ENCODE assay signal across 16 cellular contexts in genomic region chr10:80273523-80274170, GRCh38. TPM values are rescaled to one million over a fixed set of nuclear protein-coding genes. Genes with fewer than 3 reads are reported as not detected.
DNase-seq lines count a peak whose midpoint lies in the region; ATAC-seq and TF ChIP-seq lines count a peak whose summit lies in the region.
"Had no signal": no experiment of that assay in that cellular context is flagged by ENCODE, and none has a peak within 500 bp of the region (broad histone marks: within the 10 kb centered on the region; RNA-seq: fewer than 3 reads in every experiment).

No MANE protein-coding gene starts in this region.

- TF ChIP-seq POLR2A in right lobe of liver (IDR thresholded peaks at IDR 0.05) (no peak), stomach (IDR thresholded peaks at IDR 0.05) (no peak)

- TF ChIP-seq EP300 in stomach (IDR thresholded peaks at IDR 0.05): no peak

- no peaks in the 10 kb centered on the region for H3K79me2 ChIP-seq in hepatocyte

- DNase-seq in Caco-2 (no peak), hepatocyte (ENCODE audit: low spot score) (peak; percentile 2), right lobe of liver (peak in 2 of 3 donors; percentile 26 to 50), stomach (peak; percentile 20), GOT3 (lab: John Stamatoyannopoulos, UW) (no peak), iPS-NIHi7 (ENCODE audit: extremely low spot score) (no peak)
- DNase-seq in activated CD4-positive, alpha-beta memory T cell treated with anti-CD3 and anti-CD28 coated beads for 36 hours: no peak
- DNase-seq: BE2C, COR-L47, DND-41, GF-D8, HCEC 1CT, HFFc6 had no signal

- BruUV-seq in Caco-2 (replicated peaks; lab: Mats Ljungman, UMichigan): no TSS peak

- H3K36me3 ChIP-seq in Caco-2 (ENCODE audit: control insufficient read depth, insufficient read depth, low read length) (no peaks in the 10 kb centered on the region), hepatocyte (replicated peaks; ENCODE audit: insufficient read depth, low read depth) (no peaks in the 10 kb centered on the region), right lobe of liver (peaks cover 0 to 75% (median 41%) of the 10 kb centered on the region in 4 donors), stomach (no peaks in the 10 kb centered on the region)
- H3K36me3 ChIP-seq: BE2C had no signal

- H3K9me3 Mint-ChIP-seq in Caco-2 (ENCODE audit: unreplicated experiment): peaks cover 3% of the 10 kb centered on the region
- no peaks in the 10 kb centered on the region for H3K9me3 Mint-ChIP-seq in activated CD4-positive, alpha-beta memory T cell treated with anti-CD3 and anti-CD28 coated beads for 36 hours
- H3K9me3 Mint-ChIP-seq: CD8-positive, alpha-beta T cell; HFFc6 had no signal

- H3K27me3 ChIP-seq in Caco-2 (replicated peaks; ENCODE audit: control insufficient read depth, insufficient read depth, low read length): no peaks in the 10 kb centered on the region
- H3K27me3 ChIP-seq in hepatocyte: no peaks in the 10 kb centered on the region
- H3K27me3 ChIP-seq in right lobe of liver: no peaks in the 10 kb centered on the region
- no peaks in the 10 kb centered on the region for H3K27me3 ChIP-seq in stomach
- H3K27me3 ChIP-seq: BE2C had no signal

- H3K4me1 ChIP-seq in Caco-2: peaks cover 18% of the 10 kb centered on the region
- peaks cover 15% of the 10 kb centered on the region for H3K4me1 ChIP-seq in hepatocyte (ENCODE audit: insufficient read depth)
- peaks cover 0 to 66% (median 19%) of the 10 kb centered on the region in 4 donors for H3K4me1 ChIP-seq in right lobe of liver
- H3K4me1 ChIP-seq in stomach: no peaks in the 10 kb centered on the region
- H3K4me1 ChIP-seq: BE2C had no signal

- WGBS in hepatocyte (ENCODE audit: low lambda C conversion rate, missing lambda C conversion rate): 90% methylated on average over 14 of the region's 14 CpGs
- 62% methylated on average over 10 of the region's 14 CpGs for WGBS in right lobe of liver (ENCODE audit: insufficient coverage, low coverage, low lambda C conversion rate, missing lambda C conversion rate)
- 85 to 92% (median 91%) methylated on average over 14 of the region's 14 CpGs for WGBS in stomach, 5 donors

- no peaks in the 10 kb centered on the region for H4K20me1 ChIP-seq in hepatocyte (ENCODE audit: insufficient read depth, poor library complexity, severe bottlenecking)

- H3K27ac Mint-ChIP-seq in Caco-2 (ENCODE audit: unreplicated experiment): peak overlapping the region; percentile 45
- no peak overlapping the region for H3K27ac Mint-ChIP-seq in activated CD4-positive, alpha-beta memory T cell treated with anti-CD3 and anti-CD28 coated beads for 36 hours
- H3K27ac Mint-ChIP-seq: CD8-positive, alpha-beta T cell had no signal

- no peak for TF ChIP-seq CTCF in Caco-2 (IDR thresholded peaks at IDR 0.05; ENCODE audit: insufficient read depth in 1 of 2, low read depth in 1 of 2, low read length in 1 of 2, severe bottlenecking in 1 of 2, unreplicated experiment in 1 of 2)
- no peak for TF ChIP-seq CTCF in hepatocyte (IDR thresholded peaks at IDR 0.05; ENCODE audit: poor library complexity)
- TF ChIP-seq CTCF in right lobe of liver (IDR thresholded peaks at IDR 0.05): no peak
- no peak for TF ChIP-seq CTCF in stomach (IDR thresholded peaks at IDR 0.05)

- POLR2A ChIA-PET in Caco-2 (lab: Charles Lee): no interaction called here
- POLR2A ChIA-PET in activated CD4-positive, alpha-beta memory T cell treated with anti-CD3 and anti-CD28 coated beads for 36 hours (lab: Charles Lee): no interaction called here

- H3K4me2 ChIP-seq in hepatocyte: no peak overlapping the region

- intact Hi-C loops in Caco-2 (cut with micrococcal nuclease; ENCODE audit: unreplicated experiment): loop anchor here (2.0 kb wide), 1 partner anchor 17 kb away; no protein-coding TSS in a partner anchor
- intact Hi-C loops in right lobe of liver (cut with DNase I): no loop called here
- intact Hi-C loops in stomach (cut with DNase I; ENCODE audit: low total_unique reads): no loop called here
- intact Hi-C loops in activated CD4-positive, alpha-beta memory T cell treated with anti-CD3 and anti-CD28 coated beads for 36 hours (cut with micrococcal nuclease): no loop called here

- no peaks in the 10 kb centered on the region for H3K36me3 Mint-ChIP-seq in Caco-2 (ENCODE audit: insufficient read depth, unreplicated experiment)
- no peaks in the 10 kb centered on the region for H3K36me3 Mint-ChIP-seq in activated CD4-positive, alpha-beta memory T cell treated with anti-CD3 and anti-CD28 coated beads for 36 hours
- H3K36me3 Mint-ChIP-seq: CD14-positive monocyte; CD8-positive, alpha-beta T cell had no signal

- H3K4me3 Mint-ChIP-seq in Caco-2 (ENCODE audit: unreplicated experiment): no peak overlapping the region
- no peak overlapping the region for H3K4me3 Mint-ChIP-seq in activated CD4-positive, alpha-beta memory T cell treated with anti-CD3 and anti-CD28 coated beads for 36 hours
- H3K4me3 Mint-ChIP-seq: CD14-positive monocyte; CD8-positive, alpha-beta T cell; HFFc6 had no signal

- no peaks in the 10 kb centered on the region for H3K27me3 Mint-ChIP-seq in Caco-2 (ENCODE audit: insufficient read depth, unreplicated experiment)
- no peaks in the 10 kb centered on the region for H3K27me3 Mint-ChIP-seq in activated CD4-positive, alpha-beta memory T cell treated with anti-CD3 and anti-CD28 coated beads for 36 hours

- H3K9me3 ChIP-seq in Caco-2: no peaks in the 10 kb centered on the region
- no peaks in the 10 kb centered on the region for H3K9me3 ChIP-seq in hepatocyte (ENCODE audit: low read depth)
- H3K9me3 ChIP-seq in right lobe of liver: no peaks in the 10 kb centered on the region
- H3K9me3 ChIP-seq in stomach: no peaks in the 10 kb centered on the region
- H3K9me3 ChIP-seq: BE2C had no signal

- H3K9me2 ChIP-seq in hepatocyte (replicated peaks; ENCODE audit: insufficient read depth): no peaks in the 10 kb centered on the region

- ATAC-seq in right lobe of liver: peak; percentile 1 to 8 (median 4)
- ATAC-seq: CD8-positive, alpha-beta T cell had no signal

- no peaks in the 10 kb centered on the region for H3K4me1 Mint-ChIP-seq in Caco-2 (ENCODE audit: low read depth, unreplicated experiment)
- no peaks in the 10 kb centered on the region for H3K4me1 Mint-ChIP-seq in activated CD4-positive, alpha-beta memory T cell treated with anti-CD3 and anti-CD28 coated beads for 36 hours (ENCODE audit: low read depth)

- H3K4me3 ChIP-seq in Caco-2 (ENCODE audit: low read depth, low read length) (no peak overlapping the region), hepatocyte (no peak overlapping the region), right lobe of liver (no peak overlapping the region), stomach (no peak overlapping the region)

- H2AFZ ChIP-seq in hepatocyte: no peak overlapping the region

- CTCF ChIA-PET in Caco-2 (lab: Charles Lee): interaction anchor here (0.8 to 1.8 kb wide), 2 partner anchors 13 to 17 kb away, joined by 3 to 6 read pairs; no protein-coding TSS in a partner anchor
- CTCF ChIA-PET in activated CD4-positive, alpha-beta memory T cell treated with anti-CD3 and anti-CD28 coated beads for 36 hours (lab: Charles Lee): interaction anchor here (1.9 kb wide), 1 partner anchor 13 kb away, joined by 7 read pairs; no protein-coding TSS in a partner anchor

- peak overlapping the region; percentile 33 for H3K27ac ChIP-seq in hepatocyte
- H3K27ac ChIP-seq in right lobe of liver: peak overlapping the region in 2 of 3 donors; percentile 37 to 73
- H3K27ac ChIP-seq in stomach: no peak overlapping the region

RNA-seq across cellular contexts. Expression of gene MAT1A, which starts 15.8 kb away (rescaled TPM):
- 3.2 and 3.4 TPM in 2 replicates for total RNA-seq in Caco-2 (2022)
- total RNA-seq in hepatocyte: 50.0 and 62.1 TPM in 2 replicates
- 20.1 and 38.3 TPM in 2 replicates for polyA plus RNA-seq in hepatocyte
- total RNA-seq in right lobe of liver: 1,000 to 10,000 TPM in 2 of 6 experiments, 100 to 1,000 TPM in 4; 430 to 1,200 (median 741) TPM
- total RNA-seq in stomach: not detected
- 1 to 10 TPM in 1 of 3 donors, under 1 TPM in 2; 0.23 to 1.1 (median 0.31) TPM for polyA plus RNA-seq in stomach
- total RNA-seq in activated CD4-positive, alpha-beta memory T cell treated with anti-CD3 and anti-CD28 coated beads for 36 hours: not detected
- total RNA-seq: CD8-positive, alpha-beta T cell; HFFc6 had no signal
- polyA plus RNA-seq: AG04450, CD14-positive monocyte had no signal

Comparison
In these comparisons a context has a peak if more than half of its experiments do, and no peak if none do; other contexts are left out.
1. DNase-seq: peak in hepatocyte (single experiment), right lobe of liver (2 of 3) and stomach (single experiment); none in Caco-2 (0 of 2), activated CD4-positive, alpha-beta memory T cell treated with anti-CD3 and anti-CD28 coated beads for 36 hours (single experiment), GOT3 (single experiment) and iPS-NIHi7 (single experiment).
2. H3K27ac ChIP-seq: peak in hepatocyte (single experiment) and right lobe of liver (2 of 3); none in stomach (0 of 5).
3. RNA of gene MAT1A, which starts 15.8 kb away (total RNA-seq): 430 to 1,200 TPM in right lobe of liver and 50.0 to 62.1 TPM in hepatocyte; 3.2 to 3.4 TPM in Caco-2, not detected in stomach and not detected in activated CD4-positive, alpha-beta memory T cell treated with anti-CD3 and anti-CD28 coated beads for 36 hours; every median in the first group is over 10 times any median in the second.